In genomic region chr10:51224610-51225230, GRCh38 we compare ENCODE assay signal across 17 cellular contexts.
DNase-seq lines count a peak whose midpoint lies in the region; ATAC-seq, FAIRE-seq and TF ChIP-seq lines count a peak whose summit lies in the region.
"Had no signal": no experiment of that assay in that cellular context is flagged by ENCODE, and none has a peak within 500 bp of the region (broad histone marks: within the 10 kb centered on the region; RNA-seq: fewer than 3 reads in every experiment).

No MANE protein-coding gene starts in this region.

- CTCF ChIA-PET in A673 (lab: Charles Lee) = no interaction called here

- no peak for FAIRE-seq in pancreas (lab: Jason Lieb, UNC)
- FAIRE-seq: frontal cortex, K562 had no signal

- no peaks in the 10 kb centered on the region for H3K27me3 Mint-ChIP-seq in activated T-helper 2 cell treated with anti-CD3 and anti-CD28 coated beads, Interferon-gamma antibody, Interleukin-2, Interleukin-4, amounts not matched to agents 10 μg/mL and 5 μg/mL and 100 μg/mL, durations not matched to agents 14 hours and 24 hours and 36 hours (ENCODE audit: low read depth)
- H3K27me3 Mint-ChIP-seq in naive thymus-derived CD8-positive, alpha-beta T cell = peaks cover 0 to 2% (median 0%) of the 10 kb centered on the region in 5 donors
- H3K27me3 Mint-ChIP-seq: activated naive CD4-positive, alpha-beta T cell treated with anti-CD3 and anti-CD28 coated beads, Interleukin-2, amount 50 U/mL, for 24 hours; B cell had no signal

- H3K4me1 ChIP-seq in A673 (ENCODE audit: insufficient read depth, low read length, poor library complexity, severe bottlenecking) (no peaks in the 10 kb centered on the region), ascending aorta (peaks cover 0 to 26% of the 10 kb centered on the region in 2 donors), mesenchymal stem cell (ENCODE audit: control insufficient read depth, insufficient read depth, low read depth, low read length) (no peaks in the 10 kb centered on the region), pancreas (peaks cover 0 to 3% (median 0%) of the 10 kb centered on the region in 3 donors)

- no peak overlapping the region for H4K8ac ChIP-seq in mesenchymal stem cell (ENCODE audit: low read length)

- H2AFZ ChIP-seq in mesenchymal stem cell (ENCODE audit: low read depth, low read length) = no peak overlapping the region

- H3K4me3 Mint-ChIP-seq in activated T-helper 2 cell treated with anti-CD3 and anti-CD28 coated beads, Interferon-gamma antibody, Interleukin-2, Interleukin-4, amounts not matched to agents 10 μg/mL and 5 μg/mL and 100 μg/mL, durations not matched to agents 14 hours and 24 hours and 36 hours (ENCODE audit: low read depth) = no peak overlapping the region
- no peak overlapping the region for H3K4me3 Mint-ChIP-seq in naive thymus-derived CD8-positive, alpha-beta T cell
- H3K4me3 Mint-ChIP-seq: activated naive CD4-positive, alpha-beta T cell treated with anti-CD3 and anti-CD28 coated beads, Interleukin-2, amount 50 U/mL, for 24 hours; B cell had no signal

- no TSS peak for BruUV-seq in A673 (replicated peaks; lab: Mats Ljungman, UMichigan)

- H2BK15ac ChIP-seq in mesenchymal stem cell (ENCODE audit: low read depth, poor library complexity, severe bottlenecking) = no peak overlapping the region

- H3K36me3 ChIP-seq in A673 (ENCODE audit: insufficient read depth, low read length, poor library complexity, severe bottlenecking) (no peaks in the 10 kb centered on the region), ascending aorta (no peaks in the 10 kb centered on the region), mesenchymal stem cell (ENCODE audit: control insufficient read depth in 1 of 2, insufficient read depth in 2 of 2, low read depth in 1 of 2, low read length in 2 of 2) (no peaks in the 10 kb centered on the region), pancreas (no peaks in the 10 kb centered on the region)
- H3K36me3 ChIP-seq: tibial nerve had no signal

- no peaks in the 10 kb centered on the region for H3K4me1 Mint-ChIP-seq in activated T-helper 2 cell treated with anti-CD3 and anti-CD28 coated beads, Interferon-gamma antibody, Interleukin-2, Interleukin-4, amounts not matched to agents 10 μg/mL and 5 μg/mL and 100 μg/mL, durations not matched to agents 14 hours and 24 hours and 36 hours (ENCODE audit: low read depth)
- no peaks in the 10 kb centered on the region for H3K4me1 Mint-ChIP-seq in naive thymus-derived CD8-positive, alpha-beta T cell
- H3K4me1 Mint-ChIP-seq: activated naive CD4-positive, alpha-beta T cell treated with anti-CD3 and anti-CD28 coated beads, Interleukin-2, amount 50 U/mL, for 24 hours; B cell had no signal

- no peaks in the 10 kb centered on the region for H3K36me3 Mint-ChIP-seq in activated T-helper 2 cell treated with anti-CD3 and anti-CD28 coated beads, Interferon-gamma antibody, Interleukin-2, Interleukin-4, amounts not matched to agents 10 μg/mL and 5 μg/mL and 100 μg/mL, durations not matched to agents 14 hours and 24 hours and 36 hours (ENCODE audit: low read depth)
- no peaks in the 10 kb centered on the region for H3K36me3 Mint-ChIP-seq in naive thymus-derived CD8-positive, alpha-beta T cell
- H3K36me3 Mint-ChIP-seq: activated naive CD4-positive, alpha-beta T cell treated with anti-CD3 and anti-CD28 coated beads, Interleukin-2, amount 50 U/mL, for 24 hours had no signal

- no peak overlapping the region for H4K91ac ChIP-seq in mesenchymal stem cell (ENCODE audit: low read length)

- POLR2A ChIA-PET in A673 (lab: Charles Lee; ENCODE audit: low non-redundant PET) = no interaction called here
- POLR2A ChIA-PET in naive thymus-derived CD8-positive, alpha-beta T cell (lab: Charles Lee) = no interaction called here

- H3K18ac ChIP-seq in mesenchymal stem cell (ENCODE audit: low read depth in 1 of 2, low read length in 2 of 2) = peak overlapping the region in 1 of 2 experiments; percentile 18

- peak overlapping the region; percentile 74 for H3K9ac ChIP-seq in mesenchymal stem cell (ENCODE audit: low read length)

- H3K9me3 ChIP-seq in A673 (ENCODE audit: low read depth, low read length, poor library complexity, severe bottlenecking) (no peaks in the 10 kb centered on the region), ascending aorta (no peaks in the 10 kb centered on the region), mesenchymal stem cell (ENCODE audit: control insufficient read depth, low read length) (no peaks in the 10 kb centered on the region), pancreas (no peaks in the 10 kb centered on the region)
- H3K9me3 ChIP-seq: tibial nerve had no signal

- no peak overlapping the region for H2BK12ac ChIP-seq in mesenchymal stem cell (ENCODE audit: low read length in 2 of 2)

- H3K27ac Mint-ChIP-seq in activated T-helper 2 cell treated with anti-CD3 and anti-CD28 coated beads, Interferon-gamma antibody, Interleukin-2, Interleukin-4, amounts not matched to agents 10 μg/mL and 5 μg/mL and 100 μg/mL, durations not matched to agents 14 hours and 24 hours and 36 hours = no peak overlapping the region
- H3K27ac Mint-ChIP-seq in naive thymus-derived CD8-positive, alpha-beta T cell = no peak overlapping the region
- H3K27ac Mint-ChIP-seq: activated naive CD4-positive, alpha-beta T cell treated with anti-CD3 and anti-CD28 coated beads, Interleukin-2, amount 50 U/mL, for 24 hours; B cell had no signal

- no peaks in the 10 kb centered on the region for H3K27me3 ChIP-seq in A673 (replicated peaks; ENCODE audit: insufficient read depth, low read depth, low read length, poor library complexity)
- no peaks in the 10 kb centered on the region for H3K27me3 ChIP-seq in ascending aorta
- H3K27me3 ChIP-seq in mesenchymal stem cell (ENCODE audit: control insufficient read depth in 1 of 2, insufficient read depth in 1 of 2, low read length in 2 of 2) = no peaks in the 10 kb centered on the region
- H3K27me3 ChIP-seq in pancreas = no peaks in the 10 kb centered on the region
- H3K27me3 ChIP-seq: tibial nerve had no signal

- H3K23ac ChIP-seq in mesenchymal stem cell (ENCODE audit: low read length in 2 of 2) = no peak overlapping the region

- no peak overlapping the region for H3K14ac ChIP-seq in mesenchymal stem cell (ENCODE audit: low read length in 2 of 2)

- no peak overlapping the region for H3K4me2 ChIP-seq in mesenchymal stem cell (ENCODE audit: low read length, poor library complexity, severe bottlenecking)

- peak; percentile 2 for DNase-seq in A673 (ENCODE audit: low spot score)
- DNase-seq in HCEC 1CT = peak; percentile 88
- DNase-seq in ascending aorta (ENCODE audit: low spot score in 2 of 2) = no peak
- peak; percentile 79 for DNase-seq in mesenchymal stem cell
- no peak for DNase-seq in activated T-helper 2 cell treated with anti-CD3 and anti-CD28 coated beads, Interferon-gamma antibody, Interleukin-2, Interleukin-4, amounts not matched to agents 10 μg/mL and 5 μg/mL and 100 μg/mL, durations not matched to agents 14 hours and 24 hours and 36 hours (ENCODE audit: low spot score)
- no peak for DNase-seq in naive thymus-derived CD8-positive, alpha-beta T cell
- DNase-seq in pancreas = no peak
- DNase-seq: kidney glomerular epithelial cell, NCI-H146, NCI-H526 treated with DMSO at 0.1 percent for 48 hours, SIG-M5 had no signal

- no CpG with 5 or more reads among the region's 7 CpGs for WGBS in mesenchymal stem cell
- WGBS in pancreas, 2 donors = 88 to 90% methylated on average over 7 of the region's 7 CpGs

- intact Hi-C loops in A673 (cut with micrococcal nuclease; ENCODE audit: unreplicated experiment) (no loop called here), ascending aorta (cut with DNase I) (no loop called here), pancreas (cut with DNase I) (no loop called here)
- intact Hi-C loops in activated T-helper 2 cell treated with anti-CD3 and anti-CD28 coated beads, Interferon-gamma antibody, Interleukin-2, Interleukin-4, amounts not matched to agents 10 μg/mL and 5 μg/mL and 100 μg/mL, durations not matched to agents 14 hours and 24 hours and 36 hours (cut with micrococcal nuclease) = no loop called here

- H3K4ac ChIP-seq in mesenchymal stem cell (ENCODE audit: low read depth in 1 of 2, low read length in 2 of 2) = no peak overlapping the region

- TF ChIP-seq CTCF in A673 (conservative IDR thresholded peaks at IDR 0.05; ENCODE audit: low read depth, low read length) (no peak), ascending aorta (IDR thresholded peaks at IDR 0.05) (no peak), pancreas (IDR thresholded peaks at IDR 0.05) (no peak)

- H3K27ac ChIP-seq in A673 (ENCODE audit: low read depth, low read length, poor library complexity, severe bottlenecking) (no peak overlapping the region), ascending aorta (peak overlapping the region; percentile 22 to 47), mesenchymal stem cell (ENCODE audit: low read length, poor library complexity, severe bottlenecking) (no peak overlapping the region), pancreas (no peak overlapping the region)

- no peak overlapping the region for H2BK5ac ChIP-seq in mesenchymal stem cell (ENCODE audit: low read depth, low read length, poor library complexity, severe bottlenecking)

- H2BK120ac ChIP-seq in mesenchymal stem cell (ENCODE audit: low read depth, low read length) = no peak overlapping the region

- no peaks in the 10 kb centered on the region for H3K9me3 Mint-ChIP-seq in activated T-helper 2 cell treated with anti-CD3 and anti-CD28 coated beads, Interferon-gamma antibody, Interleukin-2, Interleukin-4, amounts not matched to agents 10 μg/mL and 5 μg/mL and 100 μg/mL, durations not matched to agents 14 hours and 24 hours and 36 hours
- peaks cover 0 to 2% (median 0%) of the 10 kb centered on the region in 9 donors for H3K9me3 Mint-ChIP-seq in naive thymus-derived CD8-positive, alpha-beta T cell
- H3K9me3 Mint-ChIP-seq: activated naive CD4-positive, alpha-beta T cell treated with anti-CD3 and anti-CD28 coated beads, Interleukin-2, amount 50 U/mL, for 24 hours had no signal

- H2AK5ac ChIP-seq in mesenchymal stem cell (ENCODE audit: low read length, severe bottlenecking) = no peak overlapping the region

- H3K4me3 ChIP-seq in A673 (ENCODE audit: low read depth, low read length, poor library complexity, severe bottlenecking) (no peak overlapping the region), ascending aorta (peak overlapping the region in 1 of 2 donors; percentile 26), mesenchymal stem cell (ENCODE audit: insufficient read depth in 1 of 2, low read depth in 1 of 2, low read length in 2 of 2) (peak overlapping the region in 1 of 2 experiments; percentile 63), pancreas (no peak overlapping the region)
- H3K4me3 ChIP-seq: K562, tibial nerve had no signal

- ATAC-seq in HG03108 (IDR thresholded peaks at IDR 0.05; ENCODE audit: unreplicated experiment) (no peak), pancreas (no peak)
- ATAC-seq in naive thymus-derived CD8-positive, alpha-beta T cell = no peak
- ATAC-seq: K562 had no signal

- H3K79me1 ChIP-seq in mesenchymal stem cell (replicated peaks; ENCODE audit: low read length, poor library complexity, severe bottlenecking) = no peaks in the 10 kb centered on the region

Comparison
In these comparisons a context has a peak if more than half of its experiments do, and no peak if none do; other contexts are left out.
1. DNase-seq: peak in A673 (single experiment), HCEC 1CT (single experiment) and mesenchymal stem cell (single experiment); none in ascending aorta (0 of 2), activated T-helper 2 cell treated with anti-CD3 and anti-CD28 coated beads, Interferon-gamma antibody, Interleukin-2, Interleukin-4, amounts not matched to agents 10 μg/mL and 5 μg/mL and 100 μg/mL, durations not matched to agents 14 hours and 24 hours and 36 hours (single experiment), naive thymus-derived CD8-positive, alpha-beta T cell (0 of 10) and pancreas (0 of 6).
2. H3K27ac ChIP-seq: peak in ascending aorta (2 of 2); none in A673 (single experiment), mesenchymal stem cell (single experiment) and pancreas (0 of 4).